In genomic region chr11:60880189-60880588, GRCh38 we compare ENCODE assay signal across 28 cellular contexts. TPM values are rescaled to one million over a fixed set of nuclear protein-coding genes. Genes with fewer than 3 reads are reported as not detected.
"Had no signal": no experiment of that assay in that cellular context is flagged by ENCODE, and none has a peak within 500 bp of the region (broad histone marks: within the 10 kb centered on the region; RNA-seq: fewer than 3 reads in every experiment).

No MANE protein-coding gene starts in this region.

- ATAC-seq: esophagus mucosa; heart left ventricle; mucosa of descending colon; naive thymus-derived CD8-positive, alpha-beta T cell; psoas muscle; right lobe of liver; stimulated activated memory B cell treated with anti-CD40 and anti-IgM and Interleukin-4, amounts not matched to agents 10 μg/mL and 1 μg/mL and 100 μg/mL, for 72 hours had no signal

- H3K4me1 ChIP-seq: neural progenitor cell, right lobe of liver, tibial artery, upper lobe of left lung, uterus had no signal

- H3K36me3 ChIP-seq: neural progenitor cell, ovary, uterus had no signal

- H3K27me3 ChIP-seq: dorsolateral prefrontal cortex, heart left ventricle, neural progenitor cell, ovary, right lobe of liver, tibial artery, upper lobe of left lung, uterus had no signal

- H3K9me3 Mint-ChIP-seq: naive thymus-derived CD8-positive, alpha-beta T cell; stimulated activated memory B cell treated with anti-CD40 and anti-IgM and Interleukin-4, amounts not matched to agents 10 μg/mL and 1 μg/mL and 100 μg/mL, for 72 hours; stimulated activated naive CD8-positive, alpha-beta T cell treated with anti-CD3 and anti-CD28 coated beads, Interleukin-15, Interleukin-2, amounts not matched to agents 100 ng/mL and 50 ng/mL, for 24 hours had no signal

- DNase-seq: cortex of kidney; dorsolateral prefrontal cortex; effector memory CD4-positive, alpha-beta T cell; hippocampal formation; mammary epithelial cell; naive thymus-derived CD8-positive, alpha-beta T cell; nucleus accumbens; ovary; psoas muscle; retina; right lobe of liver; stimulated activated CD4-positive, alpha-beta T cell treated with anti-CD3 and anti-CD28 coated beads, Interleukin-4, amount 100 ng/mL, for 1 hour; stimulated activated CD8-positive, alpha-beta memory T cell treated with anti-CD3 and anti-CD28 coated beads, Interleukin-4, amount 100 ng/mL, for 48 hours; tibial artery; upper lobe of left lung had no signal

- H3K4me3 ChIP-seq: dorsolateral prefrontal cortex, heart left ventricle, mucosa of descending colon, neural progenitor cell, ovary, psoas muscle, right lobe of liver, tibial artery, upper lobe of left lung, uterus had no signal

- H3K4me3 Mint-ChIP-seq: naive thymus-derived CD8-positive, alpha-beta T cell; stimulated activated memory B cell treated with anti-CD40 and anti-IgM and Interleukin-4, amounts not matched to agents 10 μg/mL and 1 μg/mL and 100 μg/mL, for 72 hours; stimulated activated naive CD8-positive, alpha-beta T cell treated with anti-CD3 and anti-CD28 coated beads, Interleukin-15, Interleukin-2, amounts not matched to agents 100 ng/mL and 50 ng/mL, for 24 hours had no signal

- FAIRE-seq: endometrium, frontal cortex had no signal

- H3K27me3 Mint-ChIP-seq: naive thymus-derived CD8-positive, alpha-beta T cell; stimulated activated memory B cell treated with anti-CD40 and anti-IgM and Interleukin-4, amounts not matched to agents 10 μg/mL and 1 μg/mL and 100 μg/mL, for 72 hours; stimulated activated naive CD8-positive, alpha-beta T cell treated with anti-CD3 and anti-CD28 coated beads, Interleukin-15, Interleukin-2, amounts not matched to agents 100 ng/mL and 50 ng/mL, for 24 hours had no signal

- H3K27ac ChIP-seq: neural progenitor cell, psoas muscle, right lobe of liver, tibial artery, upper lobe of left lung, uterus had no signal

- H3K9me3 ChIP-seq: heart left ventricle, mucosa of descending colon, ovary, psoas muscle, right lobe of liver, tibial artery, upper lobe of left lung, uterus had no signal

- H3K27ac Mint-ChIP-seq: stimulated activated memory B cell treated with anti-CD40 and anti-IgM and Interleukin-4, amounts not matched to agents 10 μg/mL and 1 μg/mL and 100 μg/mL, for 72 hours; stimulated activated naive CD8-positive, alpha-beta T cell treated with anti-CD3 and anti-CD28 coated beads, Interleukin-15, Interleukin-2, amounts not matched to agents 100 ng/mL and 50 ng/mL, for 24 hours had no signal

RNA-seq across cellular contexts. Expression of gene ZP1, which starts 12.8 kb away (rescaled TPM):
- total RNA-seq: esophagus mucosa; fibroblast of lung; frontal cortex; glomerular endothelial cell; kidney epithelial cell; mammary epithelial cell; naive thymus-derived CD8-positive, alpha-beta T cell; ovary; right lobe of liver; temporal lobe; upper lobe of left lung; uterus had no signal

RNA-seq across cellular contexts. Expression of gene PTGDR2, which starts 24.4 kb away (rescaled TPM):
- total RNA-seq: glomerular endothelial cell, kidney epithelial cell, mammary epithelial cell had no signal
